Comparison of ENCODE assay signal across 14 cellular contexts in the genomic region with DNA sequence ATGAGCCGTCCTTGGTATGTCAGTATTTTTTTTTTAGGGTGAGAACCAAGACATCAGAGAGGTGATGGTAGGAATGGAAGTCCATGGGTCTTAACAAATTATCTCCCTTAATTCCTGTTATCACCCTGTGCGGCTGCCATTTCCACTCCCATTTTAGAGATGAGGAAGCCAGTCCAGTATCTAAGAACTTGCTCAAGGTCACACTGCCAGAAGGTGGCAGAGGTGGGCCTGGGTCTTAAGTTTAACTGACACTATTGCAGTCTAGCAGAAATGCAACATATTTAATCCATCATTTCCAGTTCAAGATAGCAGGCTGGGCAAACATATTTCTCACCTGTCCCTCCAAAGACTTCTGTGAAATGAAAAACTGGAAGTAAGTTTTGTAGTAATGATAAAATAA.
DNase-seq lines count a peak whose midpoint lies in the region; ATAC-seq and TF ChIP-seq lines count a peak whose summit lies in the region.
"Had no signal": no experiment of that assay in that cellular context is flagged by ENCODE, and none has a peak within 500 bp of the region (broad histone marks: within the 10 kb centered on the region; RNA-seq: fewer than 3 reads in every experiment).

No MANE protein-coding gene starts in this region.

- H3K27me3 ChIP-seq in foreskin keratinocyte, result no peaks in the 10 kb centered on the region
- H3K27me3 ChIP-seq: body of pancreas, right atrium auricular region had no signal

- peak; percentile 9 for TF ChIP-seq CTCF in AG09319 (IDR thresholded peaks at IDR 0.05; ENCODE audit: low read depth, low read length)
- TF ChIP-seq CTCF in foreskin keratinocyte (conservative IDR thresholded peaks at IDR 0.05), result peak; percentile 50

- ATAC-seq in foreskin keratinocyte (no peak), GM19463 (IDR thresholded peaks at IDR 0.05; ENCODE audit: unreplicated experiment) (no peak)
- ATAC-seq in stimulated activated naive CD8-positive, alpha-beta T cell treated with anti-CD3 and anti-CD28 coated beads, Interleukin-15, Interleukin-2, amounts not matched to agents 100 U/mL and 50 U/mL, for 24 hours, result no peak
- ATAC-seq: body of pancreas; CD8-positive, alpha-beta T cell had no signal

- DNase-seq in AG09319 (ENCODE audit: extremely low read depth, low read depth), result no peak
- DNase-seq in HCEC 1CT, result peak; percentile 8
- DNase-seq in SK-MEL-5 (ENCODE audit: low read depth, low spot score), result peak; percentile 75
- no peak for DNase-seq in foreskin keratinocyte
- no peak for DNase-seq in NCI-H2227 treated with DMSO at 0.1 percent for 48 hours (lab: John Stamatoyannopoulos, UW)
- DNase-seq in cortex of kidney (lab: John Stamatoyannopoulos, UW), result no peak
- DNase-seq in stimulated activated naive CD8-positive, alpha-beta T cell treated with anti-CD3 and anti-CD28 coated beads, Interleukin-15, Interleukin-2, amounts not matched to agents 100 U/mL and 50 U/mL, for 24 hours, result no peak
- DNase-seq: body of pancreas; CD8-positive, alpha-beta T cell; Kasumi-1; mammary epithelial cell; NCI-H526 had no signal

- H3K27ac ChIP-seq in foreskin keratinocyte, result no peak overlapping the region
- H3K27ac ChIP-seq: body of pancreas, right atrium auricular region had no signal

- in situ Hi-C loops in SK-MEL-5 (cut with HindIII; ENCODE audit: low pct_unique_long_range_greater_than_20kb, low sequenced_read_pairs), result no loop called here

- peaks cover 4% of the 10 kb centered on the region for H3K4me1 ChIP-seq in foreskin keratinocyte
- H3K4me1 ChIP-seq: body of pancreas, right atrium auricular region had no signal

Comparison
In these comparisons a context has a peak if more than half of its experiments do, and no peak if none do; other contexts are left out.
1. DNase-seq: peak in HCEC 1CT (single experiment) and SK-MEL-5 (single experiment); none in AG09319 (single experiment), foreskin keratinocyte (0 of 2), NCI-H2227 treated with DMSO at 0.1 percent for 48 hours (single experiment), cortex of kidney (single experiment) and stimulated activated naive CD8-positive, alpha-beta T cell treated with anti-CD3 and anti-CD28 coated beads, Interleukin-15, Interleukin-2, amounts not matched to agents 100 U/mL and 50 U/mL, for 24 hours (single experiment).